ENCODE assay signal across 16 cellular contexts in the genomic region with DNA sequence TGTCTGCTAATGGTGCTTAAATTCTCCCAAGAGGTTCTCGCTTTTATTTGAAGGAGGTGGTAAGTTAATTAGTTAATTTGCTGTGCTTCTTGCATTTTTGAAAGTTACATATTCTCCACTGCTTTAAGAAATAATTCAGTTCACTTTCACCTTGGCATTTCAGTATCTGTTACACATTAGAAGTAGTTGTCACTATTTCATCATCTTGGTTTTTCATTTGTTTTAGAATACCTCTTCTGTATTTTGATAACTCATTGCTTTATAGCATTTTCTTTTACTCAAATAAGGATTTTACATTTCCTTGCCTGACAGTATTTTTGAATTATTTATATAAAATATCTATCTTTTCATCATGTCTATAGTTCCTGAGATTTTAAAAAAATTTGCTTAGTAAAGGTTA. TPM values are rescaled to one million over a fixed set of nuclear protein-coding genes. Genes with fewer than 3 reads are reported as not detected.
A peak's percentile ranks its signal among the peaks of the same experiment; 100 is the strongest.
DNase-seq lines count a peak whose midpoint lies in the region; ATAC-seq and TF ChIP-seq lines count a peak whose summit lies in the region.
"Had no signal": no experiment of that assay in that cellular context is flagged by ENCODE, and none has a peak within 500 bp of the region (broad histone marks: within the 10 kb centered on the region; RNA-seq: fewer than 3 reads in every experiment).

No MANE protein-coding gene starts in this region.

- no peak for TF ChIP-seq POLR2A in adrenal gland (IDR thresholded peaks at IDR 0.05)

- intact Hi-C loops in adrenal gland (cut with DNase I), result no loop called here

- H3K9me3 ChIP-seq in DND-41 (ENCODE audit: insufficient read depth, low read length, severe bottlenecking), result no peaks in the 10 kb centered on the region
- H3K9me3 ChIP-seq in adrenal gland (replicated peaks in 1 of 3), result no peaks in the 10 kb centered on the region
- H3K9me3 ChIP-seq in osteoblast (ENCODE audit: low read depth, low read length), result no peaks in the 10 kb centered on the region
- H3K9me3 ChIP-seq: neutrophil, sigmoid colon had no signal

- DNase-seq in DND-41 (no peak), HL-60 (ENCODE audit: low read depth in 1 of 2, low spot score in 1 of 2) (no peak), adrenal gland (no peak), osteoblast (ENCODE audit: insufficient read length, low spot score, missing footprints) (no peak)
- DNase-seq in stimulated activated naive CD4-positive, alpha-beta T cell treated with Interleukin-2 at 50 U/mL for 16 hours (lab: John Stamatoyannopoulos, UW), result no peak
- DNase-seq in activated CD4-positive, alpha-beta T cell treated with anti-CD3 and anti-CD28 coated beads, Interleukin-2, amount 50 U/mL, for 4 hours, result no peak
- DNase-seq: activated naive CD4-positive, alpha-beta T cell treated with Interleukin-2 at 50 U/mL for 16 hours; GDM1; hypothalamus; NCI-H187 treated with DMSO at 0.1 percent for 48 hours; NCI-H446; SHP77 treated with DMSO at 0.1 percent for 48 hours; sigmoid colon had no signal

- no peaks in the 10 kb centered on the region for H3K79me2 ChIP-seq in DND-41 (ENCODE audit: insufficient read depth, low read length)
- H3K79me2 ChIP-seq in osteoblast (ENCODE audit: insufficient read depth, low read length), result no peaks in the 10 kb centered on the region

- H3K4me1 ChIP-seq in DND-41 (ENCODE audit: insufficient read depth, low read length) (peaks cover 16% of the 10 kb centered on the region; the same call in 1 of the 2 replicates), adrenal gland (replicated peaks in 1 of 2) (peaks cover 21 to 78% of the 10 kb centered on the region in 2 donors), osteoblast (ENCODE audit: insufficient read depth, low read length) (peaks cover 17% of the 10 kb centered on the region)

- TF ChIP-seq CTCF in DND-41 (IDR thresholded peaks at IDR 0.05; ENCODE audit: borderline replicate concordance, extremely low read depth, low read length, poor library complexity, severe bottlenecking) (no peak), HL-60 (IDR thresholded peaks at IDR 0.05; ENCODE audit: insufficient read depth, low read length) (no peak), adrenal gland (IDR thresholded peaks at IDR 0.05) (no peak), osteoblast (IDR thresholded peaks at IDR 0.05; ENCODE audit: extremely low read depth, low read depth, low read length) (no peak)

- no peak overlapping the region for H3K9ac ChIP-seq in DND-41 (ENCODE audit: low read depth, low read length)

- H4K20me1 ChIP-seq in DND-41 (ENCODE audit: insufficient read depth, low read length) (no peaks in the 10 kb centered on the region), osteoblast (ENCODE audit: insufficient read depth, low read length) (no peaks in the 10 kb centered on the region)

- no peaks in the 10 kb centered on the region for H3K27me3 ChIP-seq in DND-41 (ENCODE audit: insufficient read depth, low read length, poor library complexity)
- H3K27me3 ChIP-seq in HL-60 (ENCODE audit: insufficient read depth, poor library complexity, severe bottlenecking), result no peaks in the 10 kb centered on the region
- no peaks in the 10 kb centered on the region for H3K27me3 ChIP-seq in adrenal gland
- H3K27me3 ChIP-seq in osteoblast (ENCODE audit: insufficient read depth, low read length), result no peaks in the 10 kb centered on the region
- H3K27me3 ChIP-seq: neutrophil, sigmoid colon had no signal

- WGBS in adrenal gland, 4 donors, result 54 to 77% (median 61%) methylated on average over 1 of the region's 1 CpG

- no peaks in the 10 kb centered on the region for H3K36me3 ChIP-seq in DND-41 (ENCODE audit: insufficient read depth, low read length)
- no peaks in the 10 kb centered on the region for H3K36me3 ChIP-seq in adrenal gland (replicated peaks in 1 of 2)
- H3K36me3 ChIP-seq in osteoblast (ENCODE audit: insufficient read depth, low read length), result no peaks in the 10 kb centered on the region
- H3K36me3 ChIP-seq: neutrophil, sigmoid colon had no signal

- H2AFZ ChIP-seq in DND-41 (ENCODE audit: low read depth, low read length), result no peak overlapping the region
- H2AFZ ChIP-seq in osteoblast (ENCODE audit: low read length), result no peak overlapping the region

- H3K4me3 ChIP-seq in DND-41 (ENCODE audit: low read depth in 1 of 2, low read length in 2 of 2), result no peak overlapping the region
- H3K4me3 ChIP-seq in HL-60 (replicated peaks; ENCODE audit: insufficient read depth, low read length), result no peak overlapping the region
- peak overlapping the region in 1 of 4 donors; percentile 23 for H3K4me3 ChIP-seq in adrenal gland
- H3K4me3 ChIP-seq in osteoblast (ENCODE audit: insufficient read depth, low read length), result no peak overlapping the region
- H3K4me3 ChIP-seq: sigmoid colon had no signal

- ATAC-seq in DND-41 (ENCODE audit: insufficient read depth, low read depth) (no peak), GM19463 (IDR thresholded peaks at IDR 0.05; ENCODE audit: unreplicated experiment) (no peak), GM19023 (IDR thresholded peaks at IDR 0.05; ENCODE audit: unreplicated experiment) (no peak)

- H3K4me2 ChIP-seq in DND-41 (ENCODE audit: insufficient read depth, low read length) (peak overlapping the region; percentile 24; the same call in 1 of the 2 replicates), osteoblast (ENCODE audit: insufficient read depth, low read length) (peak overlapping the region; percentile 46)

- H3K27ac ChIP-seq in DND-41 (ENCODE audit: low read length) (peak overlapping the region; percentile 3; the same call in 1 of the 2 replicates), HL-60 (replicated peaks) (peak overlapping the region; percentile 61), adrenal gland (peak overlapping the region; percentile 49 to 82 (median 72)), osteoblast (ENCODE audit: low read depth, low read length) (no peak overlapping the region)
- H3K27ac ChIP-seq: neutrophil, sigmoid colon had no signal

RNA-seq across cellular contexts. Expression of a gene that starts 9.2 kb away (rescaled TPM):
- total RNA-seq in adrenal gland (10 to 100 TPM in 5 of 8 donors, 1 to 10 TPM in 3; 8.1 to 28.2 (median 12.5) TPM), osteoblast (2.1 and 2.5 TPM in 2 replicates)
- 10 to 100 TPM in 2 of 3 donors, 1 to 10 TPM in 1; 8.5 to 36.5 (median 14.0) TPM for polyA plus RNA-seq in adrenal gland

RNA-seq across cellular contexts. Expression of a gene that starts 25.6 kb away (rescaled TPM):
- total RNA-seq in adrenal gland (10 to 100 TPM; 32.3 to 76.9 (median 43.7) TPM), osteoblast (42.7 and 43.9 TPM in 2 replicates)
- 10 to 100 TPM; 18.3 to 49.2 (median 34.1) TPM for polyA plus RNA-seq in adrenal gland
